In genomic region chr4:58940167-58940566, GRCh38 we compare ENCODE assay signal across 3 cellular contexts.
TF ChIP-seq lines count a peak whose summit lies in the region.

No MANE protein-coding gene starts in this region.

TF ChIP-seq in A549, 52 proteins besides CTCF, POLR2A, EP300 and RAD21:
- no peak for TF ChIP-seq BCL3 (IDR thresholded peaks at IDR 0.05)
- TF ChIP-seq FOSB (CRISPR knock-in tag; IDR thresholded peaks at IDR 0.05): no peak
- no peak for TF ChIP-seq JUN (IDR thresholded peaks at IDR 0.05)

TF ChIP-seq in GM23338, 12 proteins besides CTCF, POLR2A, EP300 and RAD21:
- no peak for TF ChIP-seq ZNF114 (CRISPR knock-in tag; IDR thresholded peaks at IDR 0.05)
- no peak for TF ChIP-seq EZH2phosphoT487 (IDR thresholded peaks at IDR 0.05; ENCODE audit: unreplicated experiment)
- no peak for TF ChIP-seq EZH2 (IDR thresholded peaks at IDR 0.05; ENCODE audit: low read depth, unreplicated experiment)
- TF ChIP-seq ZNF331 (CRISPR knock-in tag; IDR thresholded peaks at IDR 0.05; ENCODE audit: low read depth): no peak
- TF ChIP-seq, protein P1, sequence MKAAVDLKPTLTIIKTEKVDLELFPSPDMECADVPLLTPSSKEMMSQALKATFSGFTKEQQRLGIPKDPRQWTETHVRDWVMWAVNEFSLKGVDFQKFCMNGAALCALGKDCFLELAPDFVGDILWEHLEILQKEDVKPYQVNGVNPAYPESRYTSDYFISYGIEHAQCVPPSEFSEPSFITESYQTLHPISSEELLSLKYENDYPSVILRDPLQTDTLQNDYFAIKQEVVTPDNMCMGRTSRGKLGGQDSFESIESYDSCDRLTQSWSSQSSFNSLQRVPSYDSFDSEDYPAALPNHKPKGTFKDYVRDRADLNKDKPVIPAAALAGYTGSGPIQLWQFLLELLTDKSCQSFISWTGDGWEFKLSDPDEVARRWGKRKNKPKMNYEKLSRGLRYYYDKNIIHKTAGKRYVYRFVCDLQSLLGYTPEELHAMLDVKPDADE (IDR thresholded peaks at IDR 0.05): no peak
- TF ChIP-seq CREB1 (CRISPR knock-in tag; IDR thresholded peaks at IDR 0.05; ENCODE audit: low read depth): no peak
- TF ChIP-seq, protein P2, sequence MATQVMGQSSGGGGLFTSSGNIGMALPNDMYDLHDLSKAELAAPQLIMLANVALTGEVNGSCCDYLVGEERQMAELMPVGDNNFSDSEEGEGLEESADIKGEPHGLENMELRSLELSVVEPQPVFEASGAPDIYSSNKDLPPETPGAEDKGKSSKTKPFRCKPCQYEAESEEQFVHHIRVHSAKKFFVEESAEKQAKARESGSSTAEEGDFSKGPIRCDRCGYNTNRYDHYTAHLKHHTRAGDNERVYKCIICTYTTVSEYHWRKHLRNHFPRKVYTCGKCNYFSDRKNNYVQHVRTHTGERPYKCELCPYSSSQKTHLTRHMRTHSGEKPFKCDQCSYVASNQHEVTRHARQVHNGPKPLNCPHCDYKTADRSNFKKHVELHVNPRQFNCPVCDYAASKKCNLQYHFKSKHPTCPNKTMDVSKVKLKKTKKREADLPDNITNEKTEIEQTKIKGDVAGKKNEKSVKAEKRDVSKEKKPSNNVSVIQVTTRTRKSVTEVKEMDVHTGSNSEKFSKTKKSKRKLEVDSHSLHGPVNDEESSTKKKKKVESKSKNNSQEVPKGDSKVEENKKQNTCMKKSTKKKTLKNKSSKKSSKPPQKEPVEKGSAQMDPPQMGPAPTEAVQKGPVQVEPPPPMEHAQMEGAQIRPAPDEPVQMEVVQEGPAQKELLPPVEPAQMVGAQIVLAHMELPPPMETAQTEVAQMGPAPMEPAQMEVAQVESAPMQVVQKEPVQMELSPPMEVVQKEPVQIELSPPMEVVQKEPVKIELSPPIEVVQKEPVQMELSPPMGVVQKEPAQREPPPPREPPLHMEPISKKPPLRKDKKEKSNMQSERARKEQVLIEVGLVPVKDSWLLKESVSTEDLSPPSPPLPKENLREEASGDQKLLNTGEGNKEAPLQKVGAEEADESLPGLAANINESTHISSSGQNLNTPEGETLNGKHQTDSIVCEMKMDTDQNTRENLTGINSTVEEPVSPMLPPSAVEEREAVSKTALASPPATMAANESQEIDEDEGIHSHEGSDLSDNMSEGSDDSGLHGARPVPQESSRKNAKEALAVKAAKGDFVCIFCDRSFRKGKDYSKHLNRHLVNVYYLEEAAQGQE (IDR thresholded peaks at IDR 0.05; ENCODE audit: unreplicated experiment): no peak
- no peak for TF ChIP-seq NANOG (IDR thresholded peaks at IDR 0.05; ENCODE audit: borderline replicate concordance)
- TF ChIP-seq POLR2AphosphoS5 (IDR thresholded peaks at IDR 0.05; ENCODE audit: low read depth): no peak
- TF ChIP-seq, protein P3, sequence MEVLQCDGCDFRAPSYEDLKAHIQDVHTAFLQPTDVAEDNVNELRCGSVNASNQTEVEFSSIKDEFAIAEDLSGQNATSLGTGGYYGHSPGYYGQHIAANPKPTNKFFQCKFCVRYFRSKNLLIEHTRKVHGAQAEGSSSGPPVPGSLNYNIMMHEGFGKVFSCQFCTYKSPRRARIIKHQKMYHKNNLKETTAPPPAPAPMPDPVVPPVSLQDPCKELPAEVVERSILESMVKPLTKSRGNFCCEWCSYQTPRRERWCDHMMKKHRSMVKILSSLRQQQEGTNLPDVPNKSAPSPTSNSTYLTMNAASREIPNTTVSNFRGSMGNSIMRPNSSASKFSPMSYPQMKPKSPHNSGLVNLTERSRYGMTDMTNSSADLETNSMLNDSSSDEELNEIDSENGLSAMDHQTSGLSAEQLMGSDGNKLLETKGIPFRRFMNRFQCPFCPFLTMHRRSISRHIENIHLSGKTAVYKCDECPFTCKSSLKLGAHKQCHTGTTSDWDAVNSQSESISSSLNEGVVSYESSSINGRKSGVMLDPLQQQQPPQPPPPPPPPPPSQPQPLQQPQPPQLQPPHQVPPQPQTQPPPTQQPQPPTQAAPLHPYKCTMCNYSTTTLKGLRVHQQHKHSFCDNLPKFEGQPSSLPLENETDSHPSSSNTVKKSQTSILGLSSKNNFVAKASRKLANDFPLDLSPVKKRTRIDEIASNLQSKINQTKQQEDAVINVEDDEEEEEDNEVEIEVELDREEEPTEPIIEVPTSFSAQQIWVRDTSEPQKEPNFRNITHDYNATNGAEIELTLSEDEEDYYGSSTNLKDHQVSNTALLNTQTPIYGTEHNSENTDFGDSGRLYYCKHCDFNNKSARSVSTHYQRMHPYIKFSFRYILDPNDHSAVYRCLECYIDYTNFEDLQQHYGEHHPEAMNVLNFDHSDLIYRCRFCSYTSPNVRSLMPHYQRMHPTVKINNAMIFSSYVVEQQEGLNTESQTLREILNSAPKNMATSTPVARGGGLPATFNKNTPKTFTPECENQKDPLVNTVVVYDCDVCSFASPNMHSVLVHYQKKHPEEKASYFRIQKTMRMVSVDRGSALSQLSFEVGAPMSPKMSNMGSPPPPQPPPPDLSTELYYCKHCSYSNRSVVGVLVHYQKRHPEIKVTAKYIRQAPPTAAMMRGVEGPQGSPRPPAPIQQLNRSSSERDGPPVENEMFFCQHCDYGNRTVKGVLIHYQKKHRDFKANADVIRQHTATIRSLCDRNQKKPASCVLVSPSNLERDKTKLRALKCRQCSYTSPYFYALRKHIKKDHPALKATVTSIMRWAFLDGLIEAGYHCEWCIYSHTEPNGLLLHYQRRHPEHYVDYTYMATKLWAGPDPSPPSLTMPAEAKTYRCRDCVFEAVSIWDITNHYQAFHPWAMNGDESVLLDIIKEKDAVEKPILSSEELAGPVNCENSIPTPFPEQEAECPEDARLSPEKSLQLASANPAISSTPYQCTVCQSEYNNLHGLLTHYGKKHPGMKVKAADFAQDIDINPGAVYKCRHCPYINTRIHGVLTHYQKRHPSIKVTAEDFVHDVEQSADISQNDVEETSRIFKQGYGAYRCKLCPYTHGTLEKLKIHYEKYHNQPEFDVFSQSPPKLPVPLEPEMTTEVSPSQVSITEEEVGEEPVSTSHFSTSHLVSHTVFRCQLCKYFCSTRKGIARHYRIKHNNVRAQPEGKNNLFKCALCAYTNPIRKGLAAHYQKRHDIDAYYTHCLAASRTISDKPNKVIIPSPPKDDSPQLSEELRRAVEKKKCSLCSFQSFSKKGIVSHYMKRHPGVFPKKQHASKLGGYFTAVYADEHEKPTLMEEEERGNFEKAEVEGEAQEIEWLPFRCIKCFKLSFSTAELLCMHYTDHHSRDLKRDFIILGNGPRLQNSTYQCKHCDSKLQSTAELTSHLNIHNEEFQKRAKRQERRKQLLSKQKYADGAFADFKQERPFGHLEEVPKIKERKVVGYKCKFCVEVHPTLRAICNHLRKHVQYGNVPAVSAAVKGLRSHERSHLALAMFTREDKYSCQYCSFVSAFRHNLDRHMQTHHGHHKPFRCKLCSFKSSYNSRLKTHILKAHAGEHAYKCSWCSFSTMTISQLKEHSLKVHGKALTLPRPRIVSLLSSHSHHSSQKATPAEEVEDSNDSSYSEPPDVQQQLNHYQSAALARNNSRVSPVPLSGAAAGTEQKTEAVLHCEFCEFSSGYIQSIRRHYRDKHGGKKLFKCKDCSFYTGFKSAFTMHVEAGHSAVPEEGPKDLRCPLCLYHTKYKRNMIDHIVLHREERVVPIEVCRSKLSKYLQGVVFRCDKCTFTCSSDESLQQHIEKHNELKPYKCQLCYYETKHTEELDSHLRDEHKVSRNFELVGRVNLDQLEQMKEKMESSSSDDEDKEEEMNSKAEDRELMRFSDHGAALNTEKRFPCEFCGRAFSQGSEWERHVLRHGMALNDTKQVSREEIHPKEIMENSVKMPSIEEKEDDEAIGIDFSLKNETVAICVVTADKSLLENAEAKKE (CRISPR knock-in tag; IDR thresholded peaks at IDR 0.05): no peak
- no peak for TF ChIP-seq JUNB (IDR thresholded peaks at IDR 0.05; ENCODE audit: unreplicated experiment)
- no peak for TF ChIP-seq STAT1 (IDR thresholded peaks at IDR 0.05; ENCODE audit: unreplicated experiment)

TF ChIP-seq in GM12878, 131 proteins besides CTCF, POLR2A, EP300 and RAD21:
- TF ChIP-seq E2F8 (IDR thresholded peaks at IDR 0.05; ENCODE audit: low read depth, partially characterized antibody) (no peak), ZSCAN29 (IDR thresholded peaks at IDR 0.05) (no peak), ZZZ3 (IDR thresholded peaks at IDR 0.05; ENCODE audit: control insufficient read depth, insufficient read length, low read depth) (no peak), BCL11A (IDR thresholded peaks at IDR 0.05; ENCODE audit: low read depth, low read length) (no peak), NBN (IDR thresholded peaks at IDR 0.05) (no peak), TCF3 (IDR thresholded peaks at IDR 0.05; ENCODE audit: borderline replicate concordance, insufficient read depth, low read depth, low read length) (no peak), ZNF24 (IDR thresholded peaks at IDR 0.05) (no peak)
- TF ChIP-seq, protein P4, sequence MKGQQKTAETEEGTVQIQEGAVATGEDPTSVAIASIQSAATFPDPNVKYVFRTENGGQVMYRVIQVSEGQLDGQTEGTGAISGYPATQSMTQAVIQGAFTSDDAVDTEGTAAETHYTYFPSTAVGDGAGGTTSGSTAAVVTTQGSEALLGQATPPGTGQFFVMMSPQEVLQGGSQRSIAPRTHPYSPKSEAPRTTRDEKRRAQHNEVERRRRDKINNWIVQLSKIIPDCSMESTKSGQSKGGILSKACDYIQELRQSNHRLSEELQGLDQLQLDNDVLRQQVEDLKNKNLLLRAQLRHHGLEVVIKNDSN (IDR thresholded peaks at IDR 0.05; ENCODE audit: borderline replicate concordance, extremely low read length, insufficient read depth, low read depth, low read length): no peak
